ENCODE assay signal across 13 cellular contexts in the genomic region with DNA sequence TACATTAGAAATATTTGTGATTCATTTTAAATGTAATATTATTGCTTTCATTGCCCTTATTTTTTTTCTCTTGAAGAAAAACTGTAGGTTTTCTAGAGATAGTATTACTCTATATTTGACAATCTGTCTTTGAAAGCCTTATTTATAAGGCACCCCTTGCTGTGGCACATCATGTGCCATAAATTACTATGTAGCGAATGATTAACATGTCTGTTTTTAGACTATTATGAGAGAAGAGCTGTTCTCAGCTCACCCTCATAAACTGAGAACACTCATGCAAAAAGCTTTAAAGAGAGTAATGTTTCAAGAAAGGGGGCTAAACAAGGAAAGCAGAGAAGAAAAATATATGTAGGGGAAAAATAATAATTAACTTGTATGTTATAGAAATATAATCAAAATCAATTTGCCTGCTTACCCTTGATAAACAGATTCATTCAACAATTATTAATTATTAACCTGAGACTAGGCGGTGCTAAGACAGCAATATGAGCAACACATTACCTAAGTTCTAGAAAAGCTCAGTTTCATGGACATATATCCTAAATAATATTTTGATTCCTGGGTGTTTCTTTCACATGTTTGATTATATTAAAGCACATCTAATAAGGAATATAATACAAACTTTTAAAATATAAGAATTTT.
"Had no signal": no experiment of that assay in that cellular context is flagged by ENCODE, and none has a peak within 500 bp of the region (broad histone marks: within the 10 kb centered on the region; RNA-seq: fewer than 3 reads in every experiment).

No MANE protein-coding gene starts in this region.

- H3K4me3 Mint-ChIP-seq: activated naive CD8-positive, alpha-beta T cell treated with anti-CD3 and anti-CD28 coated beads for 36 hours; activated T-cell treated with anti-CD3 and anti-CD28 coated beads, Interleukin-2, amount 50 U/mL, for 4 hours; endodermal cell; neural progenitor cell; stimulated activated effector memory CD8-positive, alpha-beta T cell treated with anti-CD3 and anti-CD28 coated beads, Interleukin-12 subunit alpha, Interleukin-12 subunit beta, amount 100 ng/mL, for 72 hours; T-helper 2 cell treated with Interferon-gamma antibody and Interleukin-4, amounts not matched to agents 5 μg/mL and 100 μg/mL, for 36 hours had no signal

- H3K27me3 Mint-ChIP-seq: activated naive CD8-positive, alpha-beta T cell treated with anti-CD3 and anti-CD28 coated beads for 36 hours had no signal

- DNase-seq: activated effector memory CD4-positive, alpha-beta T cell treated with anti-CD3 and anti-CD28 coated beads, Interleukin-2, amount 50 U/mL, for 16 hours; activated naive CD8-positive, alpha-beta T cell treated with anti-CD3 and anti-CD28 coated beads for 36 hours; activated T-cell treated with anti-CD3 and anti-CD28 coated beads, Interleukin-2, amount 50 U/mL, for 4 hours; dermis blood vessel endothelial cell; endodermal cell; tibial artery; uterus had no signal

- H3K4me3 ChIP-seq: neural progenitor cell, right atrium auricular region, tibial artery, uterus had no signal

- H3K4me1 ChIP-seq: neural progenitor cell, right atrium auricular region, tibial artery, uterus had no signal

- H3K9me3 Mint-ChIP-seq: activated naive CD8-positive, alpha-beta T cell treated with anti-CD3 and anti-CD28 coated beads for 36 hours; activated T-cell treated with anti-CD3 and anti-CD28 coated beads, Interleukin-2, amount 50 U/mL, for 4 hours; neural progenitor cell; stimulated activated effector memory CD8-positive, alpha-beta T cell treated with anti-CD3 and anti-CD28 coated beads, Interleukin-12 subunit alpha, Interleukin-12 subunit beta, amount 100 ng/mL, for 72 hours; T-helper 2 cell treated with Interferon-gamma antibody and Interleukin-4, amounts not matched to agents 5 μg/mL and 100 μg/mL, for 36 hours had no signal

- H3K27me3 ChIP-seq: neural progenitor cell, right atrium auricular region, tibial artery, uterus had no signal

- H3K9me3 ChIP-seq: right atrium auricular region, tibial artery, uterus had no signal

- H3K27ac ChIP-seq: neural progenitor cell, right atrium auricular region, tibial artery, uterus had no signal

- ATAC-seq: activated CD4-positive, CD25-positive, alpha-beta regulatory T cell treated with anti-CD3 and anti-CD28 coated beads, Interleukin-2, amount 50 U/mL, for 24 hours; activated T-cell treated with anti-CD3 and anti-CD28 coated beads, Interleukin-2, amount 50 U/mL, for 4 hours; esophagus mucosa; stimulated activated effector memory CD8-positive, alpha-beta T cell treated with anti-CD3 and anti-CD28 coated beads, Interleukin-12 subunit alpha, Interleukin-12 subunit beta, amount 100 ng/mL, for 72 hours had no signal

- H3K27ac Mint-ChIP-seq: activated naive CD8-positive, alpha-beta T cell treated with anti-CD3 and anti-CD28 coated beads for 36 hours; endodermal cell; neural progenitor cell; stimulated activated effector memory CD8-positive, alpha-beta T cell treated with anti-CD3 and anti-CD28 coated beads, Interleukin-12 subunit alpha, Interleukin-12 subunit beta, amount 100 ng/mL, for 72 hours; T-helper 2 cell treated with Interferon-gamma antibody and Interleukin-4, amounts not matched to agents 5 μg/mL and 100 μg/mL, for 36 hours had no signal

- H3K4me1 Mint-ChIP-seq: neural progenitor cell; stimulated activated effector memory CD8-positive, alpha-beta T cell treated with anti-CD3 and anti-CD28 coated beads, Interleukin-12 subunit alpha, Interleukin-12 subunit beta, amount 100 ng/mL, for 72 hours had no signal

- H3K36me3 ChIP-seq: uterus had no signal
